10 cellular contexts compared by ENCODE assay signal in genomic region chr12:6965714-6966113, GRCh38. TPM values are rescaled to one million over a fixed set of nuclear protein-coding genes. Genes with fewer than 3 reads are reported as not detected.
DNase-seq lines count a peak whose midpoint lies in the region; ATAC-seq and TF ChIP-seq lines count a peak whose summit lies in the region.
"Had no signal": no experiment of that assay in that cellular context is flagged by ENCODE, and none has a peak within 500 bp of the region (broad histone marks: within the 10 kb centered on the region; RNA-seq: fewer than 3 reads in every experiment).

No MANE protein-coding gene starts in this region.

- no peak for TF ChIP-seq POLR2A in gastroesophageal sphincter (IDR thresholded peaks at IDR 0.05)

- no peaks in the 10 kb centered on the region for H3K9me3 ChIP-seq in RWPE2 (ENCODE audit: severe bottlenecking)
- H3K9me3 ChIP-seq in gastroesophageal sphincter, result no peaks in the 10 kb centered on the region
- H3K9me3 ChIP-seq: SJSA1 had no signal

- H3K9me3 Mint-ChIP-seq in activated T-cell treated with anti-CD3 and anti-CD28 coated beads, Interleukin-2, amount 50 U/mL, for 24 hours, result no peaks in the 10 kb centered on the region
- no peaks in the 10 kb centered on the region for H3K9me3 Mint-ChIP-seq in stimulated activated naive B cell treated with anti-CD40 and anti-IgM and Interleukin-4, amounts not matched to agents 10 μg/mL and 1 μg/mL and 100 μg/mL, for 72 hours

- peaks cover 78% of the 10 kb centered on the region for H3K4me1 Mint-ChIP-seq in activated T-cell treated with anti-CD3 and anti-CD28 coated beads, Interleukin-2, amount 50 U/mL, for 24 hours (ENCODE audit: low read depth)
- H3K4me1 Mint-ChIP-seq in stimulated activated naive B cell treated with anti-CD40 and anti-IgM and Interleukin-4, amounts not matched to agents 10 μg/mL and 1 μg/mL and 100 μg/mL, for 72 hours, result peaks cover 53 to 81% of the 10 kb centered on the region in 2 donors

- H3K4me3 ChIP-seq in RWPE2 (ENCODE audit: severe bottlenecking) (no peak overlapping the region), gastroesophageal sphincter (no peak overlapping the region)
- H3K4me3 ChIP-seq: SJSA1 had no signal

- H3K27ac Mint-ChIP-seq in activated T-cell treated with anti-CD3 and anti-CD28 coated beads, Interleukin-2, amount 50 U/mL, for 24 hours, result peak overlapping the region; percentile 100
- H3K27ac Mint-ChIP-seq in stimulated activated naive B cell treated with anti-CD40 and anti-IgM and Interleukin-4, amounts not matched to agents 10 μg/mL and 1 μg/mL and 100 μg/mL, for 72 hours, result peak overlapping the region; percentile 89

- TF ChIP-seq EP300 in gastroesophageal sphincter (IDR thresholded peaks at IDR 0.05), result no peak

- H3K4me1 ChIP-seq in RWPE2 (ENCODE audit: insufficient read depth, poor library complexity, severe bottlenecking) (peaks cover 29% of the 10 kb centered on the region), gastroesophageal sphincter (peaks cover 4 to 65% (median 25%) of the 10 kb centered on the region in 3 donors)

- H3K36me3 ChIP-seq in RWPE2 (ENCODE audit: low read depth), result peaks cover 59% of the 10 kb centered on the region
- H3K36me3 ChIP-seq in gastroesophageal sphincter, result peaks cover 0 to 45% of the 10 kb centered on the region in 2 donors

- TF ChIP-seq CTCF in RWPE2 (IDR thresholded peaks at IDR 0.05; ENCODE audit: poor library complexity, severe bottlenecking), result no peak
- TF ChIP-seq CTCF in gastroesophageal sphincter (IDR thresholded peaks at IDR 0.05), result no peak

- ATAC-seq in RWPE2 (ENCODE audit: low read depth) (no peak), gastroesophageal sphincter (no peak)
- ATAC-seq in stimulated activated naive B cell treated with anti-CD40 and anti-IgM and Interleukin-4, amounts not matched to agents 10 μg/mL and 1 μg/mL and 100 μg/mL, for 72 hours (replicated peaks), result no peak

- peak overlapping the region; percentile 30 for H3K4me3 Mint-ChIP-seq in activated T-cell treated with anti-CD3 and anti-CD28 coated beads, Interleukin-2, amount 50 U/mL, for 24 hours
- H3K4me3 Mint-ChIP-seq in stimulated activated naive B cell treated with anti-CD40 and anti-IgM and Interleukin-4, amounts not matched to agents 10 μg/mL and 1 μg/mL and 100 μg/mL, for 72 hours, result no peak overlapping the region

- H3K27me3 ChIP-seq in RWPE2 (ENCODE audit: insufficient read depth, poor library complexity, severe bottlenecking) (no peaks in the 10 kb centered on the region), gastroesophageal sphincter (no peaks in the 10 kb centered on the region)
- H3K27me3 ChIP-seq: SJSA1 had no signal

- H3K27ac ChIP-seq in RWPE2 (ENCODE audit: poor library complexity, severe bottlenecking) (peak overlapping the region; percentile 87), gastroesophageal sphincter (peak overlapping the region in 3 of 4 donors; percentile 81 to 84 (median 82))
- H3K27ac ChIP-seq: SJSA1 had no signal

- H3K36me3 Mint-ChIP-seq in activated T-cell treated with anti-CD3 and anti-CD28 coated beads, Interleukin-2, amount 50 U/mL, for 24 hours (ENCODE audit: low read depth), result peaks cover 86% of the 10 kb centered on the region
- peaks cover 43 to 64% of the 10 kb centered on the region in 2 donors for H3K36me3 Mint-ChIP-seq in stimulated activated naive B cell treated with anti-CD40 and anti-IgM and Interleukin-4, amounts not matched to agents 10 μg/mL and 1 μg/mL and 100 μg/mL, for 72 hours

- no peaks in the 10 kb centered on the region for H3K27me3 Mint-ChIP-seq in activated T-cell treated with anti-CD3 and anti-CD28 coated beads, Interleukin-2, amount 50 U/mL, for 24 hours
- H3K27me3 Mint-ChIP-seq in stimulated activated naive B cell treated with anti-CD40 and anti-IgM and Interleukin-4, amounts not matched to agents 10 μg/mL and 1 μg/mL and 100 μg/mL, for 72 hours, result no peaks in the 10 kb centered on the region

- DNase-seq in activated T-cell treated with anti-CD3 and anti-CD28 coated beads, Interleukin-2, amount 50 U/mL, for 24 hours, result no peak
- DNase-seq in activated T-cell treated with anti-CD3 and anti-CD28 coated beads, Interleukin-2, amount 50 U/mL, for 1 hour, result no peak
- DNase-seq in RWPE2 (ENCODE audit: low spot score), result no peak
- no peak for DNase-seq in stimulated activated naive B cell treated with anti-CD40 and anti-IgM and Interleukin-4, amounts not matched to agents 10 μg/mL and 1 μg/mL and 100 μg/mL, for 72 hours
- DNase-seq in foreskin melanocyte, result no peak
- no peak for DNase-seq in amygdala (lab: John Stamatoyannopoulos, UW)
- no peak for DNase-seq in NCI-H526 (lab: John Stamatoyannopoulos, UW)

- WGBS in gastroesophageal sphincter (ENCODE audit: low coverage in 1 of 2), 2 donors, result 20 to 73% methylated on average over 1 to 2 of the region's 4 CpGs

RNA-seq across cellular contexts. Expression of gene PHB2, which starts 4.8 kb away (rescaled TPM):
- total RNA-seq in gastroesophageal sphincter, result 100 to 1,000 TPM; 170 to 215 (median 187) TPM

RNA-seq across cellular contexts. Expression of gene EMG1, which starts 5.0 kb away (rescaled TPM):
- 10 to 100 TPM; 17.0 to 27.3 (median 20.1) TPM for total RNA-seq in gastroesophageal sphincter

RNA-seq across cellular contexts. Expression of gene PTPN6, which starts 14.6 kb away (rescaled TPM):
- 10 to 100 TPM in 1 of 4 donors, 1 to 10 TPM in 3; 2.6 to 15.9 (median 7.5) TPM for total RNA-seq in gastroesophageal sphincter
- total RNA-seq: SJSA1 had no signal

RNA-seq across cellular contexts. Expression of gene C12orf57, which starts 21.9 kb away (rescaled TPM):
- total RNA-seq in gastroesophageal sphincter, result 100 to 1,000 TPM; 172 to 521 (median 367) TPM

RNA-seq across cellular contexts. Expression of gene RNU7-1, which starts 22.1 kb away (rescaled TPM):
- not detected for total RNA-seq in gastroesophageal sphincter
- total RNA-seq: right cardiac atrium, SJSA1 had no signal
